In genomic region chr3:187516446-187516845, GRCh38 we compare ENCODE assay signal across 13 cellular contexts.
DNase-seq lines count a peak whose midpoint lies in the region; ATAC-seq and TF ChIP-seq lines count a peak whose summit lies in the region.
"Had no signal": no experiment of that assay in that cellular context is flagged by ENCODE, and none has a peak within 500 bp of the region (broad histone marks: within the 10 kb centered on the region; RNA-seq: fewer than 3 reads in every experiment).

No MANE protein-coding gene starts in this region.

- dilution Hi-C loops in IMR-90 (cut with HindIII; ENCODE audit: low sequenced_read_pairs, unreplicated experiment): no loop called here

- WGBS in IMR-90 (ENCODE audit: extremely low coverage in 2 of 2, insufficient read length in 1 of 2), 2 experiments: no CpG with 5 or more reads among the region's 2 CpGs
- WGBS in mesendoderm (ENCODE audit: extremely low coverage, insufficient coverage, low lambda C conversion rate): no CpG with 5 or more reads among the region's 2 CpGs

- DNase-seq in AG10803 (ENCODE audit: low read depth) (peak; percentile 51), IMR-90 (peak; percentile 1), dedifferentiated amniotic fluid mesenchymal stem cell (ENCODE audit: extremely low spot score) (peak; percentile 72), mesendoderm (no peak), CD1c-positive myeloid dendritic cell (ENCODE audit: extremely low spot score) (no peak), tibial artery (no peak)
- DNase-seq in activated naive CD4-positive, alpha-beta T cell treated with anti-CD3 and anti-CD28 coated beads for 36 hours: no peak
- DNase-seq: AML-193; CD4-positive, CD25-positive, alpha-beta regulatory T cell; DMS 273 treated with DMSO at 0.1 percent for 48 hours had no signal

- H2AK5ac ChIP-seq in IMR-90 (ENCODE audit: low read depth, low read length) (no peak overlapping the region), mesendoderm (ENCODE audit: low read length) (no peak overlapping the region)

- H3K4ac ChIP-seq in IMR-90 (ENCODE audit: low read depth, low read length) (no peak overlapping the region), mesendoderm (ENCODE audit: low read depth, low read length) (no peak overlapping the region)

- H2BK15ac ChIP-seq in IMR-90 (ENCODE audit: low read depth, low read length) (no peak overlapping the region; the same call in 2 of the 3 replicates), mesendoderm (replicated peaks; ENCODE audit: low read depth) (peak overlapping the region; percentile 92)

- no peak overlapping the region for H3K4me3 Mint-ChIP-seq in activated naive CD4-positive, alpha-beta T cell treated with anti-CD3 and anti-CD28 coated beads for 36 hours
- H3K4me3 Mint-ChIP-seq: CD4-positive, CD25-positive, alpha-beta regulatory T cell had no signal

- no peak overlapping the region for H3K14ac ChIP-seq in IMR-90 (replicated peaks; ENCODE audit: low read depth, low read length)

- H3K4me1 Mint-ChIP-seq in activated naive CD4-positive, alpha-beta T cell treated with anti-CD3 and anti-CD28 coated beads for 36 hours (ENCODE audit: low read depth): no peaks in the 10 kb centered on the region
- H3K4me1 Mint-ChIP-seq: CD4-positive, CD25-positive, alpha-beta regulatory T cell had no signal

- POLR2A ChIA-PET in IMR-90 (lab: Charles Lee; ENCODE audit: unreplicated experiment): no interaction called here

- no peak overlapping the region for H3K56ac ChIP-seq in IMR-90 (ENCODE audit: extremely low read depth, insufficient read depth, low read length)
- no peak overlapping the region for H3K56ac ChIP-seq in mesendoderm (ENCODE audit: low read length)

- intact Hi-C loops in IMR-90 (cut with micrococcal nuclease): no loop called here
- intact Hi-C loops in tibial artery (cut with DNase I; ENCODE audit: low total_unique reads): no loop called here
- intact Hi-C loops in activated naive CD4-positive, alpha-beta T cell treated with anti-CD3 and anti-CD28 coated beads for 36 hours (cut with micrococcal nuclease): no loop called here

- no peak overlapping the region for H2AFZ ChIP-seq in IMR-90 (replicated peaks; ENCODE audit: low read length, poor library complexity)

- H2BK120ac ChIP-seq in IMR-90 (ENCODE audit: low read depth, low read length) (no peak overlapping the region), mesendoderm (ENCODE audit: low read depth, low read length) (no peak overlapping the region)

- H3K9ac ChIP-seq in IMR-90 (ENCODE audit: low read depth, low read length) (no peak overlapping the region), mesendoderm (ENCODE audit: low read length) (no peak overlapping the region)
- H3K9ac ChIP-seq: BLaER1 had no signal

- H3K4me3 ChIP-seq in AG10803 (ENCODE audit: low read length) (no peak overlapping the region), IMR-90 (ENCODE audit: insufficient read depth, low read depth, low read length) (no peak overlapping the region), mesendoderm (ENCODE audit: low read length) (no peak overlapping the region), tibial artery (no peak overlapping the region)
- H3K4me3 ChIP-seq: BLaER1 had no signal

- H3K18ac ChIP-seq in IMR-90 (ENCODE audit: low read depth, low read length): no peak overlapping the region
- no peak overlapping the region for H3K18ac ChIP-seq in mesendoderm (ENCODE audit: low read length)

- H3K9me3 Mint-ChIP-seq in activated naive CD4-positive, alpha-beta T cell treated with anti-CD3 and anti-CD28 coated beads for 36 hours: no peaks in the 10 kb centered on the region

- H3K4me2 ChIP-seq in IMR-90 (ENCODE audit: low read depth, low read length) (no peak overlapping the region), mesendoderm (ENCODE audit: low read length) (no peak overlapping the region)
- H3K4me2 ChIP-seq: BLaER1 had no signal

- H3K9me3 ChIP-seq in IMR-90 (ENCODE audit: control insufficient read depth, insufficient read depth, low read length) (no peaks in the 10 kb centered on the region), tibial artery (peaks cover 0 to 15% (median 5%) of the 10 kb centered on the region in 3 donors)

- H4K5ac ChIP-seq in IMR-90 (ENCODE audit: low read depth, low read length) (no peak overlapping the region), mesendoderm (ENCODE audit: low read length) (no peak overlapping the region)

- H3K23ac ChIP-seq in IMR-90 (ENCODE audit: low read depth, low read length) (no peak overlapping the region), mesendoderm (ENCODE audit: low read length) (no peak overlapping the region)

- no peaks in the 10 kb centered on the region for H4K20me1 ChIP-seq in IMR-90 (ENCODE audit: insufficient read depth, low read length)
- H4K20me1 ChIP-seq: BLaER1 had no signal

- no peaks in the 10 kb centered on the region for H3K36me3 Mint-ChIP-seq in activated naive CD4-positive, alpha-beta T cell treated with anti-CD3 and anti-CD28 coated beads for 36 hours (ENCODE audit: low read depth)
- H3K36me3 Mint-ChIP-seq: CD4-positive, CD25-positive, alpha-beta regulatory T cell had no signal

- no peak overlapping the region for H2BK20ac ChIP-seq in IMR-90 (ENCODE audit: low read depth, low read length)

- H3K9me1 ChIP-seq in IMR-90 (ENCODE audit: insufficient read depth, low read length): no peaks in the 10 kb centered on the region

- no peak for ATAC-seq in IMR-90 (ENCODE audit: low read depth)
- ATAC-seq: HepG2 had no signal

- peaks cover 4% of the 10 kb centered on the region for H3K27me3 Mint-ChIP-seq in activated naive CD4-positive, alpha-beta T cell treated with anti-CD3 and anti-CD28 coated beads for 36 hours (ENCODE audit: low read depth)
- H3K27me3 Mint-ChIP-seq: CD4-positive, CD25-positive, alpha-beta regulatory T cell had no signal

- no peak overlapping the region for H2AK9ac ChIP-seq in IMR-90 (replicated peaks; ENCODE audit: low read depth, low read length, poor library complexity)

- H3K4me1 ChIP-seq in IMR-90 (ENCODE audit: control insufficient read depth, insufficient read depth, low read length) (no peaks in the 10 kb centered on the region), mesendoderm (ENCODE audit: control insufficient read depth, low read depth, low read length) (no peaks in the 10 kb centered on the region), tibial artery (no peaks in the 10 kb centered on the region)

- TF ChIP-seq POLR2A in IMR-90 (IDR thresholded peaks at IDR 0.05; ENCODE audit: low read depth, low read length): no peak

- no peak for TF ChIP-seq CTCF in AG10803 (conservative IDR thresholded peaks at IDR 0.05; ENCODE audit: low read length)
- no peak for TF ChIP-seq CTCF in IMR-90 (conservative IDR thresholded peaks at IDR 0.05; ENCODE audit: low read depth, low read length)
- no peak for TF ChIP-seq CTCF in tibial artery (IDR thresholded peaks at IDR 0.05)

- H2BK5ac ChIP-seq in IMR-90 (ENCODE audit: low read depth, low read length, poor library complexity, severe bottlenecking): no peak overlapping the region
- H2BK5ac ChIP-seq in mesendoderm (ENCODE audit: low read length): no peak overlapping the region

- CTCF ChIA-PET in IMR-90 (lab: Yijun Ruan, JAX): interaction anchor here (0.8 kb wide), 1 partner anchor 20 kb away, joined by 3 read pairs; no protein-coding TSS in a partner anchor
- CTCF ChIA-PET in activated naive CD4-positive, alpha-beta T cell treated with anti-CD3 and anti-CD28 coated beads for 36 hours (lab: Charles Lee): no interaction called here

- no peak overlapping the region for H4K8ac ChIP-seq in IMR-90 (ENCODE audit: low read depth in 2 of 2, low read length in 2 of 2)
- no peak overlapping the region for H4K8ac ChIP-seq in mesendoderm (ENCODE audit: low read depth, low read length)

- H3K36me3 ChIP-seq in IMR-90 (ENCODE audit: control insufficient read depth, insufficient read depth, low read length): no peaks in the 10 kb centered on the region
- no peaks in the 10 kb centered on the region for H3K36me3 ChIP-seq in mesendoderm (ENCODE audit: control insufficient read depth, insufficient read depth, low read length)
- no peaks in the 10 kb centered on the region for H3K36me3 ChIP-seq in tibial artery
- H3K36me3 ChIP-seq: BLaER1 had no signal

- in situ Hi-C loops in IMR-90 (cut with MboI; ENCODE audit: low sequenced_read_pairs): no loop called here

- H4K91ac ChIP-seq in IMR-90 (ENCODE audit: insufficient read depth, low read depth, low read length): no peak overlapping the region

- no peak for TF ChIP-seq RAD21 in IMR-90 (IDR thresholded peaks at IDR 0.05; ENCODE audit: low read length)

- H3K27me3 ChIP-seq in IMR-90 (ENCODE audit: control insufficient read depth, insufficient read depth, low read length): no peaks in the 10 kb centered on the region
- no peaks in the 10 kb centered on the region for H3K27me3 ChIP-seq in mesendoderm (ENCODE audit: insufficient read depth, low read length, poor library complexity)
- H3K27me3 ChIP-seq in tibial artery: no peaks in the 10 kb centered on the region
- H3K27me3 ChIP-seq: BLaER1 had no signal

- no peak overlapping the region for H3K27ac Mint-ChIP-seq in activated naive CD4-positive, alpha-beta T cell treated with anti-CD3 and anti-CD28 coated beads for 36 hours

- BruUV-seq in IMR-90 (replicated peaks; lab: Mats Ljungman, UMichigan): no TSS peak

- no peaks in the 10 kb centered on the region for H3K79me1 ChIP-seq in IMR-90 (ENCODE audit: low read depth in 1 of 2, low read length in 2 of 2)
- no peaks in the 10 kb centered on the region for H3K79me1 ChIP-seq in mesendoderm (ENCODE audit: low read length)

- H3K27ac ChIP-seq in IMR-90 (ENCODE audit: insufficient read depth, low read length): no peak overlapping the region
- H3K27ac ChIP-seq in mesendoderm (ENCODE audit: low read depth, low read length): no peak overlapping the region
- no peak overlapping the region for H3K27ac ChIP-seq in tibial artery
- H3K27ac ChIP-seq: 22Rv1, BLaER1 had no signal

- no peaks in the 10 kb centered on the region for H3K79me2 ChIP-seq in mesendoderm (ENCODE audit: control insufficient read depth, insufficient read depth, low read length)

TF ChIP-seq in IMR-90, 13 proteins besides CTCF, POLR2A, EP300 and RAD21 (continues in another document):
- no peak for TF ChIP-seq MAZ (IDR thresholded peaks at IDR 0.05; ENCODE audit: borderline replicate concordance, low read depth, low read length)
- no peak for TF ChIP-seq SMC3 (IDR thresholded peaks at IDR 0.05; ENCODE audit: low read depth, low read length)
- TF ChIP-seq RCOR1 (IDR thresholded peaks at IDR 0.05; ENCODE audit: insufficient replicate concordance, low read length): no peak
- TF ChIP-seq USF2 (IDR thresholded peaks at IDR 0.05; ENCODE audit: low read depth, low read length): no peak
- TF ChIP-seq RFX5 (IDR thresholded peaks at IDR 0.05; ENCODE audit: low read depth, low read length): no peak
- no peak for TF ChIP-seq CEBPB (IDR thresholded peaks at IDR 0.05; ENCODE audit: low read depth, low read length)
- no peak for TF ChIP-seq BHLHE40 (IDR thresholded peaks at IDR 0.05; ENCODE audit: low read depth, low read length)

Comparison
In these comparisons a context has a peak if more than half of its experiments do, and no peak if none do; other contexts are left out.
1. DNase-seq: peak in AG10803 (single experiment), IMR-90 (single experiment) and dedifferentiated amniotic fluid mesenchymal stem cell (single experiment); none in mesendoderm (single experiment), CD1c-positive myeloid dendritic cell (single experiment), tibial artery (0 of 2) and activated naive CD4-positive, alpha-beta T cell treated with anti-CD3 and anti-CD28 coated beads for 36 hours (single experiment).